ENCODE assay signal across 9 cellular contexts in genomic region chr2:217142649-217143266, GRCh38.
DNase-seq lines count a peak whose midpoint lies in the region; ATAC-seq, FAIRE-seq and TF ChIP-seq lines count a peak whose summit lies in the region.
"Had no signal": no experiment of that assay in that cellular context is flagged by ENCODE, and none has a peak within 500 bp of the region (broad histone marks: within the 10 kb centered on the region; RNA-seq: fewer than 3 reads in every experiment).

No MANE protein-coding gene starts in this region.

- H3K36me3 ChIP-seq in endothelial cell of umbilical vein (ENCODE audit: control insufficient read depth in 2 of 2, extremely low read depth in 1 of 2, insufficient read depth in 2 of 2, low read length in 2 of 2), result no peaks in the 10 kb centered on the region
- H3K36me3 ChIP-seq: spleen had no signal

- no peak for ATAC-seq in HG02938 (IDR thresholded peaks at IDR 0.05; ENCODE audit: unreplicated experiment)
- no peak for ATAC-seq in HG03460 (IDR thresholded peaks at IDR 0.05; ENCODE audit: unreplicated experiment)
- ATAC-seq in HG03135 (IDR thresholded peaks at IDR 0.05; ENCODE audit: unreplicated experiment), result no peak
- ATAC-seq in GM21447 (IDR thresholded peaks at IDR 0.05; ENCODE audit: unreplicated experiment), result no peak

- BruUV-seq in endothelial cell of umbilical vein (replicated peaks; lab: Mats Ljungman, UMichigan), result no TSS peak

- H3K27me3 ChIP-seq in endothelial cell of umbilical vein (ENCODE audit: control insufficient read depth in 2 of 2, insufficient read depth in 2 of 2, low read length in 2 of 2), result peaks cover 3 to 7% of the 10 kb centered on the region in 2 experiments

- H3K27ac ChIP-seq in endothelial cell of umbilical vein (ENCODE audit: insufficient read depth, low read depth, low read length), result no peak overlapping the region
- H3K27ac ChIP-seq: spleen had no signal

- POLR2A ChIA-PET in endothelial cell of umbilical vein (lab: Charles Lee), result no interaction called here

- no peaks in the 10 kb centered on the region for H3K79me2 ChIP-seq in endothelial cell of umbilical vein (ENCODE audit: control insufficient read depth, insufficient read depth, low read length)

- peak; percentile 66 to 73 for TF ChIP-seq CTCF in endothelial cell of umbilical vein (IDR thresholded peaks at IDR 0.05; ENCODE audit: extremely low read depth in 1 of 2, insufficient read depth in 1 of 2, low read depth in 1 of 2, low read length in 2 of 2)

- no peak overlapping the region for H3K4me3 ChIP-seq in endothelial cell of umbilical vein (replicated peaks in 1 of 3; ENCODE audit: insufficient read depth in 1 of 3, low read depth in 1 of 3, low read length in 3 of 3)
- H3K4me3 ChIP-seq: spleen had no signal

- no peaks in the 10 kb centered on the region for H3K9me1 ChIP-seq in endothelial cell of umbilical vein (replicated peaks; ENCODE audit: control insufficient read depth, extremely low read depth, insufficient read depth, low read length)

- FAIRE-seq in endothelial cell of umbilical vein (lab: Jason Lieb, UNC), result peak; percentile 70

- intact Hi-C loops in endothelial cell of umbilical vein (cut with micrococcal nuclease), result loop anchor here (1.0 to 5.0 kb wide), 7 partner anchors 34 to 570 kb away; no protein-coding TSS in a partner anchor

- CTCF ChIA-PET in endothelial cell of umbilical vein (lab: Charles Lee), result interaction anchor here (1.0 to 3.6 kb wide), 8 partner anchors 24 to 443 kb away, joined by 3 to 19 read pairs (median 4); no protein-coding TSS in a partner anchor

- DNase-seq in stimulated activated CD4-positive, alpha-beta T cell treated with anti-CD3 and anti-CD28 coated beads, Interleukin-15, amount 100 ng/mL, for 24 hours, result peak; percentile 47
- DNase-seq in stimulated activated CD4-positive, alpha-beta T cell treated with anti-CD3 and anti-CD28 coated beads, Interleukin-4, amount 100 ng/mL, for 24 hours, result no peak
- peak; percentile 16 for DNase-seq in NCI-H526 treated with DMSO at 0.1 percent for 48 hours (lab: John Stamatoyannopoulos, UW)
- peak; percentile 46 for DNase-seq in endothelial cell of umbilical vein (ENCODE audit: low read depth, low spot score)
- DNase-seq: spleen had no signal

- no peaks in the 10 kb centered on the region for H3K9me3 ChIP-seq in endothelial cell of umbilical vein (replicated peaks; ENCODE audit: control insufficient read depth, insufficient read depth, low read length)

- no peak overlapping the region for H2AFZ ChIP-seq in endothelial cell of umbilical vein (ENCODE audit: low read depth, low read length)

- no peak overlapping the region for H3K4me2 ChIP-seq in endothelial cell of umbilical vein (ENCODE audit: insufficient read depth, low read length)

- no peaks in the 10 kb centered on the region for H3K4me1 ChIP-seq in endothelial cell of umbilical vein (ENCODE audit: control insufficient read depth, extremely low read depth, insufficient read depth, low read length)
- H3K4me1 ChIP-seq: spleen had no signal

- no peak overlapping the region for H3K9ac ChIP-seq in endothelial cell of umbilical vein (replicated peaks; ENCODE audit: extremely low read depth, insufficient read depth, low read length)

- TF ChIP-seq POLR2A in endothelial cell of umbilical vein (IDR thresholded peaks at IDR 0.05; ENCODE audit: low read depth, low read length), result no peak

- H4K20me1 ChIP-seq in endothelial cell of umbilical vein (replicated peaks; ENCODE audit: control insufficient read depth, extremely low read depth, insufficient read depth, low read length), result no peaks in the 10 kb centered on the region

- dilution Hi-C loops in endothelial cell of umbilical vein (cut with MboI; ENCODE audit: extremely low pct_ligation_motif_present, low sequenced_read_pairs), result no loop called here

TF ChIP-seq in endothelial cell of umbilical vein, 7 proteins besides CTCF, POLR2A, EP300 and RAD21:
- TF ChIP-seq MAX (IDR thresholded peaks at IDR 0.05; ENCODE audit: insufficient read depth, insufficient read length), result no peak
- TF ChIP-seq GATA2 (IDR thresholded peaks at IDR 0.05; ENCODE audit: insufficient read depth, insufficient read length, low read depth, low read length), result peak; percentile 12
